10 cellular contexts compared by ENCODE assay signal in genomic region chrY:19076914-19077697, GRCh38.
A peak's percentile ranks its signal among the peaks of the same experiment; 100 is the strongest.
DNase-seq lines count a peak whose midpoint lies in the region; ATAC-seq and TF ChIP-seq lines count a peak whose summit lies in the region.
"Had no signal": no experiment of that assay in that cellular context is flagged by ENCODE, and none has a peak within 500 bp of the region (broad histone marks: within the 10 kb centered on the region; RNA-seq: fewer than 3 reads in every experiment).

No MANE protein-coding gene starts in this region.

- H3K9me3 ChIP-seq in CD8-positive, alpha-beta T cell (ENCODE audit: low read length) = no peaks in the 10 kb centered on the region

- in situ Hi-C loops in GM13977 (cut with MboI; ENCODE audit: low pct_unique_long_range_greater_than_20kb, low sequenced_read_pairs, unreplicated experiment) = no loop called here

- peak; percentile 88 for ATAC-seq in CD8-positive, alpha-beta T cell
- peak; percentile 88 to 90 for ATAC-seq in naive thymus-derived CD8-positive, alpha-beta T cell

- peak overlapping the region; percentile 94 for H3K4me3 Mint-ChIP-seq in CD8-positive, alpha-beta T cell
- peak overlapping the region in 6 of 10 donors; percentile 92 to 97 (median 93) for H3K4me3 Mint-ChIP-seq in naive thymus-derived CD8-positive, alpha-beta T cell

- CTCF ChIA-PET in CD8-positive, alpha-beta T cell (lab: Charles Lee) = no interaction called here

- H3K36me3 ChIP-seq in CD8-positive, alpha-beta T cell (ENCODE audit: insufficient read depth, low read length) = no peaks in the 10 kb centered on the region

- no peak for TF ChIP-seq CTCF in CD8-positive, alpha-beta T cell (IDR thresholded peaks at IDR 0.05)
- TF ChIP-seq CTCF in choroid plexus epithelial cell (conservative IDR thresholded peaks at IDR 0.05; ENCODE audit: low read depth, low read length) (no peak), GM13977 (IDR thresholded peaks at IDR 0.05; ENCODE audit: extremely low read depth, insufficient read depth, missing control alignments) (no peak)

- POLR2A ChIA-PET in CD8-positive, alpha-beta T cell (lab: Charles Lee) = no interaction called here
- POLR2A ChIA-PET in naive thymus-derived CD8-positive, alpha-beta T cell (lab: Charles Lee) = interaction anchor here (1.0 to 1.3 kb wide), 3 partner anchors 70 to 155 kb away, joined by 3 to 7 read pairs (median 6); no protein-coding TSS in a partner anchor

- no peaks in the 10 kb centered on the region for H3K27me3 Mint-ChIP-seq in CD8-positive, alpha-beta T cell (ENCODE audit: low read depth)
- no peaks in the 10 kb centered on the region for H3K27me3 Mint-ChIP-seq in naive thymus-derived CD8-positive, alpha-beta T cell
- H3K27me3 Mint-ChIP-seq: brain had no signal

- peak overlapping the region; percentile 89 for H3K27ac Mint-ChIP-seq in CD8-positive, alpha-beta T cell
- peak overlapping the region in 5 of 10 donors; percentile 69 to 96 (median 92) for H3K27ac Mint-ChIP-seq in naive thymus-derived CD8-positive, alpha-beta T cell

- no peaks in the 10 kb centered on the region for H3K9me3 Mint-ChIP-seq in CD8-positive, alpha-beta T cell
- H3K9me3 Mint-ChIP-seq in naive thymus-derived CD8-positive, alpha-beta T cell = no peaks in the 10 kb centered on the region
- H3K9me3 Mint-ChIP-seq: brain had no signal

- peaks cover 8% of the 10 kb centered on the region for H3K36me3 Mint-ChIP-seq in CD8-positive, alpha-beta T cell
- peaks cover 0 to 9% (median 0%) of the 10 kb centered on the region in 3 donors for H3K36me3 Mint-ChIP-seq in naive thymus-derived CD8-positive, alpha-beta T cell
- H3K36me3 Mint-ChIP-seq: brain had no signal

- H3K4me3 ChIP-seq in CD8-positive, alpha-beta T cell (ENCODE audit: low read depth, low read length) = peak overlapping the region; percentile 71
- peak overlapping the region; percentile 59 for H3K4me3 ChIP-seq in choroid plexus epithelial cell (ENCODE audit: low read depth, low read length)

- intact Hi-C loops in CD8-positive, alpha-beta T cell (cut with DNase I, micrococcal nuclease) = loop anchor here (5.0 to 10.0 kb wide), 3 partner anchors 50 to 188 kb away; no protein-coding TSS in a partner anchor

- peak overlapping the region; percentile 59 for H3K27ac ChIP-seq in CD8-positive, alpha-beta T cell (ENCODE audit: low read depth, low read length)

- H3K4me1 ChIP-seq in CD8-positive, alpha-beta T cell (ENCODE audit: insufficient read depth, low read length) = peaks cover 8% of the 10 kb centered on the region

- DNase-seq in CD8-positive, alpha-beta T cell = peak in 4 of 7 experiments; percentile 1 to 71 (median 9)
- peak; percentile 0 for DNase-seq in HK-2 (ENCODE audit: unreplicated experiment)
- peak; percentile 76 for DNase-seq in choroid plexus epithelial cell (ENCODE audit: low read depth)
- DNase-seq in naive thymus-derived CD8-positive, alpha-beta T cell = peak in 7 of 10 donors; percentile 4 to 81 (median 62)
- DNase-seq in NCI-H2171 treated with DMSO at 0.1 percent for 48 hours (lab: John Stamatoyannopoulos, UW) = no peak
- DNase-seq in NK-92 (lab: John Stamatoyannopoulos, UW; ENCODE audit: unreplicated experiment) = no peak
- no peak for DNase-seq in GM13977 (ENCODE audit: low spot score)
- DNase-seq in NCI-H2029 (lab: John Stamatoyannopoulos, UW) = no peak
- DNase-seq: NCI-H1694 treated with DMSO at 0.1 percent for 48 hours had no signal

- H3K27me3 ChIP-seq in CD8-positive, alpha-beta T cell (ENCODE audit: insufficient read depth, low read length) = no peaks in the 10 kb centered on the region

- H3K4me1 Mint-ChIP-seq in CD8-positive, alpha-beta T cell (ENCODE audit: low read depth) = peaks cover 12% of the 10 kb centered on the region
- peaks cover 0 to 14% (median 11%) of the 10 kb centered on the region in 4 donors for H3K4me1 Mint-ChIP-seq in naive thymus-derived CD8-positive, alpha-beta T cell
- H3K4me1 Mint-ChIP-seq: brain had no signal

Comparison
In these comparisons a context has a peak if more than half of its experiments do, and no peak if none do; other contexts are left out.
1. DNase-seq: peak in CD8-positive, alpha-beta T cell (4 of 7), HK-2 (single experiment), choroid plexus epithelial cell (single experiment) and naive thymus-derived CD8-positive, alpha-beta T cell (7 of 10); none in NCI-H2171 treated with DMSO at 0.1 percent for 48 hours (single experiment), NK-92 (single experiment), GM13977 (single experiment) and NCI-H2029 (single experiment).